In the genomic region with DNA sequence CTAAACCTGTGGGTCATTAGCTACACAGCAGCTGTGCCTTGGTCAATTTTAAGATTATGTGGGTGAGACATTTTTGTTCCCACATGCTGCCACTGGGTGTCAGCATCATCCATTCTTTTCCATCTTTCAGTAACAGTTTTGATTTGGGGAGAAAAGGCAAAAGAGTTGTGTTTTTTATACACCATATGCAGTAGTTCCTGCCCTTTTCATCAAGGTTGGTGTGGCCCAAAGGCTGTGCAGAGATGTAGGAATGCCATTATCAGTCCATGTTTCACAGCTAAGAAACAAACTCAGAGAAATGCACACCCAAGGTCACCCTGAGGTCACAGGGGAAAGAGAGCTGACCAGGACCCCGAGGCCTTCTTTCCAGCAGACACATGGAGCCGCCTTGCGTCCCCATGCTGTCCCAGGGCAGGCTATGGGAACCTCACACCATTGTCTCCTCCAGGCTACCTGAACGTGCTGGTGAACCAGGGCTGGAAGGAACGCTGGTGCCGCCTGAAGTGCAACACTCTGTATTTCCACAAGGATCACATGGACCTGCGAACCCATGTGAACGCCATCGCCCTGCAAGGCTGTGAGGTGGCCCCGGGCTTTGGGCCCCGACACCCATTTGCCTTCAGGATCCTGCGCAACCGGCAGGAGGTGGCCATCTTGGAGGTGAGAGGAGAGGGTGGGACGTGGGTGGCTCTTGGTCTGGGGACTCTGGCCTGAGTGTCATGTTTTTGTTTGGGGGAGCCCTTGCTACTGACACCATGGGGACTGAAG, we compare ENCODE assay signal across 9 cellular contexts. TPM values are rescaled to one million over a fixed set of nuclear protein-coding genes. Genes with fewer than 3 reads are reported as not detected.
A peak's percentile ranks its signal among the peaks of the same experiment; 100 is the strongest.
DNase-seq lines count a peak whose midpoint lies in the region; ATAC-seq, FAIRE-seq and TF ChIP-seq lines count a peak whose summit lies in the region.
"Had no signal": no experiment of that assay in that cellular context is flagged by ENCODE, and none has a peak within 500 bp of the region (broad histone marks: within the 10 kb centered on the region; RNA-seq: fewer than 3 reads in every experiment).

No MANE protein-coding gene starts in this region.

- no peaks in the 10 kb centered on the region for H3K9me3 ChIP-seq in HepG2 (ENCODE audit: low read length)
- H3K9me3 ChIP-seq in upper lobe of left lung: no peaks in the 10 kb centered on the region

- no peaks in the 10 kb centered on the region for H4K20me1 ChIP-seq in HepG2 (ENCODE audit: insufficient read depth, low read length)

- no peak overlapping the region for H3K9ac ChIP-seq in HepG2 (ENCODE audit: insufficient read depth, low read depth, low read length)

- H3K4me1 ChIP-seq in HepG2 (ENCODE audit: insufficient read depth, low read length) (peaks cover 34% of the 10 kb centered on the region), upper lobe of left lung (peaks cover 14 to 22% (median 15%) of the 10 kb centered on the region in 4 donors)

- no peak for ATAC-seq in HepG2
- peak in 1 of 2 donors; percentile 57 for ATAC-seq in upper lobe of left lung (ENCODE audit: low FRiP score in 2 of 2)

- no peaks in the 10 kb centered on the region for H3K9me3 Mint-ChIP-seq in MCF 10A (ENCODE audit: unreplicated experiment)
- H3K9me3 Mint-ChIP-seq: activated B cell treated with CpG ODN at 0.5 μM for 24 hours had no signal

- H2AFZ ChIP-seq in HepG2 (ENCODE audit: low read length): no peak overlapping the region

- peak; percentile 71 for FAIRE-seq in GM18507 (lab: Jason Lieb, UNC)
- FAIRE-seq in HepG2 (lab: Jason Lieb, UNC): peak; percentile 94

- POLR2A ChIA-PET in MCF 10A (lab: Yijun Ruan, JAX) (interaction anchor here (0.7 to 2.4 kb wide), 10 partner anchors 9 to 265 kb away, joined by 3 to 27 read pairs (median 5); partner anchors contain the start of genes GRPEL2 and PCYOX1L), HepG2 (lab: Yijun Ruan, JAX) (interaction anchor here (0.9 to 1.3 kb wide), 3 partner anchors 8 to 50 kb away, joined by 3 read pairs; partner anchors contain the start of gene GRPEL2)

- H3K27me3 ChIP-seq in HL-60 (ENCODE audit: insufficient read depth, poor library complexity, severe bottlenecking) (no peaks in the 10 kb centered on the region), HepG2 (ENCODE audit: control insufficient read depth in 1 of 2, insufficient read depth in 2 of 2, low read length in 2 of 2) (no peaks in the 10 kb centered on the region), upper lobe of left lung (no peaks in the 10 kb centered on the region)

- DNase-seq in CD1c-positive myeloid dendritic cell (ENCODE audit: extremely low spot score): peak; percentile 61
- DNase-seq in GM18507 (ENCODE audit: extremely low spot score, insufficient read length, low read depth): peak; percentile 35
- DNase-seq in HL-60 (ENCODE audit: low read depth in 1 of 2, low spot score in 1 of 2): peak; percentile 8 to 20
- peak; percentile 67 for DNase-seq in RKO (ENCODE audit: low spot score)
- peak; percentile 71 for DNase-seq in MCF 10A (ENCODE audit: unreplicated experiment)
- DNase-seq in HepG2 (ENCODE audit: low spot score): peak; percentile 52
- DNase-seq in upper lobe of left lung: peak in 1 of 2 donors; percentile 54
- no peak for DNase-seq in occipital lobe (lab: John Stamatoyannopoulos, UW)
- DNase-seq: activated B cell treated with CpG ODN at 0.5 μM for 24 hours had no signal

- H3K4me3 Mint-ChIP-seq in MCF 10A (ENCODE audit: unreplicated experiment): no peak overlapping the region
- H3K4me3 Mint-ChIP-seq: activated B cell treated with CpG ODN at 0.5 μM for 24 hours had no signal

- H3K36me3 ChIP-seq in HepG2 (replicated peaks in 1 of 2; ENCODE audit: control insufficient read depth in 1 of 2, insufficient read depth in 2 of 2, low read length in 2 of 2): no peaks in the 10 kb centered on the region
- peaks cover 0 to 7% (median 0%) of the 10 kb centered on the region in 4 donors for H3K36me3 ChIP-seq in upper lobe of left lung

- no peak overlapping the region for H3K27ac ChIP-seq in HL-60 (replicated peaks)
- no peak overlapping the region for H3K27ac ChIP-seq in HepG2 (ENCODE audit: extremely low read length, insufficient read depth, low read length)
- peak overlapping the region in 1 of 4 donors; percentile 38 for H3K27ac ChIP-seq in upper lobe of left lung

- intact Hi-C loops in MCF 10A (cut with micrococcal nuclease): loop anchor here (1.0 to 2.0 kb wide), 5 partner anchors 27 to 246 kb away; partner anchors contain the start of gene GRPEL2
- intact Hi-C loops in HepG2 (cut with micrococcal nuclease; ENCODE audit: unreplicated experiment): loop anchor here (1.0 to 2.0 kb wide), 3 partner anchors 54 to 247 kb away; no protein-coding TSS in a partner anchor

- CTCF ChIA-PET in MCF 10A (lab: Yijun Ruan, JAX) (interaction anchor here (0.7 to 27.3 kb wide), 36 partner anchors 8 to 1873 kb away, joined by 3 to 1231 read pairs (median 4); partner anchors contain the start of genes CSNK1A1, GRPEL2, IL17B and PCYOX1L), HepG2 (lab: Yijun Ruan, JAX; ENCODE audit: low intra/inter-chr PET ratio, low total read pairs) (interaction anchor here (0.7 to 2.3 kb wide), 6 partner anchors 48 to 247 kb away, joined by 3 to 26 read pairs (median 4); no protein-coding TSS in a partner anchor)

- no peak overlapping the region for H3K27ac Mint-ChIP-seq in MCF 10A (ENCODE audit: low read depth, unreplicated experiment)
- H3K27ac Mint-ChIP-seq: activated B cell treated with CpG ODN at 0.5 μM for 24 hours had no signal

- peaks cover 12% of the 10 kb centered on the region for H3K4me1 Mint-ChIP-seq in MCF 10A (ENCODE audit: insufficient read depth, unreplicated experiment)
- H3K4me1 Mint-ChIP-seq: activated B cell treated with CpG ODN at 0.5 μM for 24 hours had no signal

- peak overlapping the region; percentile 36 for H3K4me2 ChIP-seq in HepG2 (ENCODE audit: low read depth, low read length)

- H3K36me3 Mint-ChIP-seq in MCF 10A (ENCODE audit: insufficient read depth, unreplicated experiment): peaks cover 5% of the 10 kb centered on the region

- BruUV-seq in MCF 10A (replicated peaks; lab: Mats Ljungman, UMichigan): no TSS peak
- no TSS peak for BruUV-seq in HepG2 (replicated peaks; lab: Mats Ljungman, UMichigan)

- H3K4me3 ChIP-seq in HL-60 (replicated peaks; ENCODE audit: insufficient read depth, low read length) (no peak overlapping the region), HepG2 (replicated peaks in 1 of 3; ENCODE audit: insufficient read depth in 1 of 3, low read depth in 2 of 3, low read length in 3 of 3) (peak overlapping the region in 1 of 3 experiments; percentile 5; a peak in 1 of 6 replicates), upper lobe of left lung (no peak overlapping the region)

- TF ChIP-seq EP300 in HepG2 (IDR thresholded peaks at IDR 0.05; ENCODE audit: low read depth in 2 of 2, low read length in 2 of 2): no peak
- TF ChIP-seq EP300 in HepG2 (CRISPR knock-in tag; IDR thresholded peaks at IDR 0.05; ENCODE audit: borderline replicate concordance): no peak
- TF ChIP-seq EP300 in upper lobe of left lung (IDR thresholded peaks at IDR 0.05): no peak

- in situ Hi-C loops in HepG2 (cut with HindIII; ENCODE audit: extremely low pct_ligation_motif_present, low pct_unique_long_range_greater_than_20kb): no loop called here

- H3K27me3 Mint-ChIP-seq in MCF 10A (ENCODE audit: insufficient read depth, unreplicated experiment): no peaks in the 10 kb centered on the region
- H3K27me3 Mint-ChIP-seq: activated B cell treated with CpG ODN at 0.5 μM for 24 hours had no signal

- TF ChIP-seq POLR2A in HepG2 (IDR thresholded peaks at IDR 0.05; ENCODE audit: insufficient read depth in 1 of 2, low read depth in 2 of 2, low read length in 2 of 2): no peak
- TF ChIP-seq POLR2A in upper lobe of left lung (IDR thresholded peaks at IDR 0.05): no peak

- 66% methylated on average over 4 of the region's 14 CpGs for WGBS in HepG2 (ENCODE audit: low lambda C conversion rate)
- WGBS in upper lobe of left lung, 2 donors: 86 to 87% methylated on average over 8 to 14 of the region's 14 CpGs

- TF ChIP-seq RAD21 in HepG2 (CRISPR knock-in tag; IDR thresholded peaks at IDR 0.05): peak; percentile 63

- peak; percentile 43 for TF ChIP-seq CTCF in HL-60 (IDR thresholded peaks at IDR 0.05; ENCODE audit: insufficient read depth, low read length)
- TF ChIP-seq CTCF in MCF 10A (IDR thresholded peaks at IDR 0.05; ENCODE audit: unreplicated experiment): peak; percentile 78
- peak; percentile 84 for TF ChIP-seq CTCF in HepG2 (CRISPR knock-in tag; IDR thresholded peaks at IDR 0.05)
- peak; percentile 51 to 75 (median 71) for TF ChIP-seq CTCF in upper lobe of left lung (IDR thresholded peaks at IDR 0.05)

- no peaks in the 10 kb centered on the region for H3K79me2 ChIP-seq in HepG2 (ENCODE audit: insufficient read depth, low read length)

RNA-seq across cellular contexts. Expression of gene GRPEL2, which starts 27.8 kb away (rescaled TPM):
- total RNA-seq in MCF 10A (2022) (69.5 and 86.6 TPM in 2 replicates), HepG2 (2016; rRNA removed; fragmentation: Illumina TruSeq; extraction: Trizol) (16.6 and 28.4 TPM in 2 replicates), upper lobe of left lung (10 to 100 TPM in 4 of 6 donors, 1 to 10 TPM in 2; 7.3 to 22.1 (median 12.9) TPM), occipital lobe (59.9 TPM)
- total RNA-seq in HepG2 (2016; cell fraction: cytosol; rRNA removed; fragmentation: Illumina TruSeq; extraction: Trizol; ENCODE audit: low read depth): 1.7 and 2.2 TPM in 2 replicates
- total RNA-seq in HepG2 (2016; cell fraction: insoluble cytoplasmic fraction; rRNA removed; fragmentation: Illumina TruSeq; extraction: Trizol): 17.2 and 31.8 TPM in 2 replicates
- total RNA-seq in HepG2 (2016; cell fraction: membrane; rRNA removed; fragmentation: Illumina TruSeq; extraction: Trizol): 9.3 and 10.1 TPM in 2 replicates
- 10.1 and 11.9 TPM in 2 replicates for total RNA-seq in HepG2 (2016; cell fraction: nucleus; rRNA removed; fragmentation: Illumina TruSeq; extraction: Trizol)
- 9.3 and 13.1 TPM in 2 replicates for polyA plus RNA-seq in HepG2 (2011; rRNA removed)
- 5.4 and 8.7 TPM in 2 replicates for polyA plus RNA-seq in HepG2 (2011; cell fraction: cytosol; rRNA removed)
- polyA plus RNA-seq in HepG2 (2011; cell fraction: nucleus; rRNA removed): 4.4 and 7.1 TPM in 2 replicates
- 8.8 and 8.9 TPM in 2 replicates for polyA plus RNA-seq in HepG2 (2012)
- polyA plus RNA-seq in HepG2 (2016; cell fraction: cytosol; fragmentation: Illumina TruSeq; extraction: Trizol; ENCODE audit: low read depth): 0.66 and 0.72 TPM in 2 replicates
- polyA plus RNA-seq in HepG2 (2016; cell fraction: insoluble cytoplasmic fraction; fragmentation: Illumina TruSeq; extraction: Trizol; ENCODE audit: low read depth): 14.1 and 15.7 TPM in 2 replicates
- polyA plus RNA-seq in HepG2 (2016; cell fraction: membrane; fragmentation: Illumina TruSeq; extraction: Trizol; ENCODE audit: low read depth): 3.1 and 3.3 TPM in 2 replicates
- 15.5 and 16.9 TPM in 2 replicates for polyA plus RNA-seq in HepG2 (2016; cell fraction: nucleus; fragmentation: Illumina TruSeq; extraction: Trizol; ENCODE audit: insufficient read depth, low read depth)
- 26.1 and 28.0 TPM in 2 replicates for polyA minus RNA-seq in HepG2 (2011; rRNA and poly(A)+ RNA removed; ENCODE audit: low replicate concordance)
- polyA minus RNA-seq in HepG2 (2011; cell fraction: cytosol; rRNA and poly(A)+ RNA removed): 20.0 and 22.1 TPM in 2 replicates
- 12.6 and 15.0 TPM in 2 replicates for polyA minus RNA-seq in HepG2 (2011; cell fraction: nucleus; rRNA and poly(A)+ RNA removed)

RNA-seq across cellular contexts. Expression of gene PCYOX1L, which starts 40.4 kb away (rescaled TPM):
- 7.7 and 8.0 TPM in 2 replicates for total RNA-seq in MCF 10A (2022)
- 0.24 and 1.00 TPM in 2 replicates for total RNA-seq in HepG2 (2016; rRNA removed; fragmentation: Illumina TruSeq; extraction: Trizol)
- total RNA-seq in HepG2 (2016; cell fraction: cytosol; rRNA removed; fragmentation: Illumina TruSeq; extraction: Trizol; ENCODE audit: low read depth): 0.10 and 0.26 TPM in 2 replicates
- 0.27 and 0.78 TPM in 2 replicates for total RNA-seq in HepG2 (2016; cell fraction: insoluble cytoplasmic fraction; rRNA removed; fragmentation: Illumina TruSeq; extraction: Trizol)
- 0.24 and 0.56 TPM in 2 replicates for total RNA-seq in HepG2 (2016; cell fraction: membrane; rRNA removed; fragmentation: Illumina TruSeq; extraction: Trizol)
- total RNA-seq in HepG2 (2016; cell fraction: nucleus; rRNA removed; fragmentation: Illumina TruSeq; extraction: Trizol): 1.0 and 1.1 TPM in 2 replicates
- 3.7 and 5.6 TPM in 2 replicates for polyA plus RNA-seq in HepG2 (2011; rRNA removed)
- polyA plus RNA-seq in HepG2 (2011; cell fraction: cytosol; rRNA removed): 3.7 and 4.7 TPM in 2 replicates
- polyA plus RNA-seq in HepG2 (2011; cell fraction: nucleus; rRNA removed): 5.2 TPM in 2 replicates
- polyA plus RNA-seq in HepG2 (2012): 3.3 and 4.0 TPM in 2 replicates
- polyA plus RNA-seq in HepG2 (2016; cell fraction: cytosol; fragmentation: Illumina TruSeq; extraction: Trizol; ENCODE audit: low read depth): 0.16 TPM in 1 of 2 replicates, not detected in the other
- 0.26 and 0.53 TPM in 2 replicates for polyA plus RNA-seq in HepG2 (2016; cell fraction: insoluble cytoplasmic fraction; fragmentation: Illumina TruSeq; extraction: Trizol; ENCODE audit: low read depth)
- 0.11 and 0.14 TPM in 2 replicates for polyA plus RNA-seq in HepG2 (2016; cell fraction: membrane; fragmentation: Illumina TruSeq; extraction: Trizol; ENCODE audit: low read depth)
- polyA plus RNA-seq in HepG2 (2016; cell fraction: nucleus; fragmentation: Illumina TruSeq; extraction: Trizol; ENCODE audit: insufficient read depth, low read depth): 2.1 and 2.8 TPM in 2 replicates
- polyA minus RNA-seq in HepG2 (2011; rRNA and poly(A)+ RNA removed; ENCODE audit: low replicate concordance): 4.6 and 4.7 TPM in 2 replicates
- polyA minus RNA-seq in HepG2 (2011; cell fraction: cytosol; rRNA and poly(A)+ RNA removed): 1.8 and 2.4 TPM in 2 replicates
- polyA minus RNA-seq in HepG2 (2011; cell fraction: nucleus; rRNA and poly(A)+ RNA removed): 2.3 and 4.6 TPM in 2 replicates
- total RNA-seq in upper lobe of left lung: 10 to 100 TPM in 1 of 6 donors, 1 to 10 TPM in 5; 3.2 to 10.1 (median 5.0) TPM
- 11.9 TPM for total RNA-seq in occipital lobe

RNA-seq across cellular contexts. Expression of gene AFAP1L1, which starts 45.8 kb away (rescaled TPM):
- total RNA-seq in MCF 10A (2022) (4.8 TPM in 2 replicates), HepG2 (2016; rRNA removed; fragmentation: Illumina TruSeq; extraction: Trizol) (0.38 and 0.66 TPM in 2 replicates), upper lobe of left lung (10 to 100 TPM; 15.1 to 40.8 (median 26.5) TPM), occipital lobe (3.7 TPM)
- total RNA-seq in HepG2 (2016; cell fraction: cytosol; rRNA removed; fragmentation: Illumina TruSeq; extraction: Trizol; ENCODE audit: low read depth): not detected in 2 replicates
- 0.41 and 0.86 TPM in 2 replicates for total RNA-seq in HepG2 (2016; cell fraction: insoluble cytoplasmic fraction; rRNA removed; fragmentation: Illumina TruSeq; extraction: Trizol)
- total RNA-seq in HepG2 (2016; cell fraction: membrane; rRNA removed; fragmentation: Illumina TruSeq; extraction: Trizol): 0.22 and 0.34 TPM in 2 replicates
- total RNA-seq in HepG2 (2016; cell fraction: nucleus; rRNA removed; fragmentation: Illumina TruSeq; extraction: Trizol): 0.25 and 0.40 TPM in 2 replicates
- 0.67 and 1.0 TPM in 2 replicates for polyA plus RNA-seq in HepG2 (2011; rRNA removed)
- 0.63 and 0.81 TPM in 2 replicates for polyA plus RNA-seq in HepG2 (2011; cell fraction: cytosol; rRNA removed)
- 0.59 and 0.85 TPM in 2 replicates for polyA plus RNA-seq in HepG2 (2011; cell fraction: nucleus; rRNA removed)
- polyA plus RNA-seq in HepG2 (2012): 1.0 and 1.6 TPM in 2 replicates
- polyA plus RNA-seq in HepG2 (2016; cell fraction: cytosol; fragmentation: Illumina TruSeq; extraction: Trizol; ENCODE audit: low read depth): 0.14 and 0.25 TPM in 2 replicates
- 0.37 and 0.84 TPM in 2 replicates for polyA plus RNA-seq in HepG2 (2016; cell fraction: insoluble cytoplasmic fraction; fragmentation: Illumina TruSeq; extraction: Trizol; ENCODE audit: low read depth)
- polyA plus RNA-seq in HepG2 (2016; cell fraction: membrane; fragmentation: Illumina TruSeq; extraction: Trizol; ENCODE audit: low read depth): 0.24 and 0.26 TPM in 2 replicates
- polyA plus RNA-seq in HepG2 (2016; cell fraction: nucleus; fragmentation: Illumina TruSeq; extraction: Trizol; ENCODE audit: insufficient read depth, low read depth): 0.23 and 0.61 TPM in 2 replicates
- polyA minus RNA-seq in HepG2 (2011; rRNA and poly(A)+ RNA removed; ENCODE audit: low replicate concordance): 1.3 and 2.6 TPM in 2 replicates
- 0.18 and 0.49 TPM in 2 replicates for polyA minus RNA-seq in HepG2 (2011; cell fraction: cytosol; rRNA and poly(A)+ RNA removed)
- polyA minus RNA-seq in HepG2 (2011; cell fraction: nucleus; rRNA and poly(A)+ RNA removed): 0.50 and 0.90 TPM in 2 replicates
- total RNA-seq: activated B cell treated with CpG ODN at 0.5 μM for 24 hours had no signal
